In the genomic region with DNA sequence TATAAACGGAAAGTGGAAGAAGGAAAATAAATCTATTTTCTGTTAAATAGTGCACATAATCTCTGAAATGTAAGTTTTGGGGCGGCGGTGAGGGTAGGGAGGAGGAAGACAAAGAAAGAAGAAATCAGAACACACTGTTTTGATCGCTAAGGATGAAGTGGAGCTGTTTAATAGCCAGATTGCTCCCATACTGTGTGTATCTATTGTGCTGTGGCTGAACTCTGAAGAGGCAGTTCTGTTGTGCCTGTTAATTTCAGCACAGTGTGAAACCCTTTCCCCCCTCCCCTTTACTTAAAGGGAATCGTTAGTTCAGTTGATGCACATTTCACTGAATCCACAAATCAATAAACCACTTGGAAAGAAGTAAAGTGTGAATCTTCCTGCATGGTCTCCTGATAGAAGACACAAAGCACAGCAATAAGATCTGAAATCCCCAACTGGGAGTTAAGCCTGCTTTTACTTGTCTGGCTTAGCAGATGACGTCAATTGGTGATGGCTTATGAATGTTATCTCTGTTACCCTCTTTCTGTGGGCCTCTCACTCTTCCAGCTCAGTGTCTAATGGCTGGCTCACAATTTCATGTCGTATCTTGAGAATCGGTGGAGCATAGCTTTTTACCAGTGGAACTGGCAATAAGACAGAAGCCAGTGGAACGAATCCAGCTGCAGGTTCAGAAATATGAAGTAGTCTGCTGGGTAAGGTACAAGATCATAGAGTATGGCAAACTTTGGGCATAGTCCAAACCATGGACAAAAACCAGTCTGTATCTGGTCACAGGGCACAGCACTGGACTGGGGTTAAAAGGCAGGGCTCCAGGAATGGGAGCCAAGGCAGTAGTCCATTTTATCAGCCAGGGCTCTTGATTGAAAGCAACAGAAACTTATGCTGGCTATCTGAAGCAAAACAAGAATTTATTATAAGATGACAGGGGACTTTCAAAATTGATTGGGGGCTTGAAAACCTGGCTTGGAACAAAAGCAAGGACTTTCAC, we compare ENCODE assay signal across 15 cellular contexts.
DNase-seq lines count a peak whose midpoint lies in the region; ATAC-seq and TF ChIP-seq lines count a peak whose summit lies in the region.
"Had no signal": no experiment of that assay in that cellular context is flagged by ENCODE, and none has a peak within 500 bp of the region (broad histone marks: within the 10 kb centered on the region; RNA-seq: fewer than 3 reads in every experiment).

No MANE protein-coding gene starts in this region.

- ATAC-seq in upper lobe of right lung (no peak), GM21515 (IDR thresholded peaks at IDR 0.05; ENCODE audit: unreplicated experiment) (no peak), GM21737 (IDR thresholded peaks at IDR 0.05; ENCODE audit: unreplicated experiment) (no peak)
- ATAC-seq: activated CD8-positive, alpha-beta memory T cell treated with anti-CD3 and anti-CD28 coated beads, Interleukin-2, amount 10 ng/mL, durations not matched to agents 7 days and 5 days had no signal

- no peak for TF ChIP-seq CTCF in mesothelial cell of epicardium (IDR thresholded peaks at IDR 0.05; ENCODE audit: unreplicated experiment)
- TF ChIP-seq CTCF in upper lobe of right lung (IDR thresholded peaks at IDR 0.05), result no peak

- H3K4me1 ChIP-seq in upper lobe of right lung, result no peaks in the 10 kb centered on the region
- H3K4me1 ChIP-seq: pancreas, SJSA1, uterus had no signal

- H3K36me3 Mint-ChIP-seq in mesothelial cell of epicardium, result no peaks in the 10 kb centered on the region
- H3K36me3 Mint-ChIP-seq: activated CD8-positive, alpha-beta memory T cell treated with anti-CD3 and anti-CD28 coated beads, Interleukin-2, amount 10 ng/mL, durations not matched to agents 7 days and 5 days; activated naive CD4-positive, alpha-beta T cell treated with anti-CD3 and anti-CD28 coated beads, Interleukin-2, amount 50 U/mL, for 24 hours had no signal

- no peaks in the 10 kb centered on the region for H3K36me3 ChIP-seq in upper lobe of right lung
- H3K36me3 ChIP-seq: pancreas, SJSA1, uterus had no signal

- peaks cover 20% of the 10 kb centered on the region for H3K4me1 Mint-ChIP-seq in mesothelial cell of epicardium
- H3K4me1 Mint-ChIP-seq: activated CD8-positive, alpha-beta memory T cell treated with anti-CD3 and anti-CD28 coated beads, Interleukin-2, amount 10 ng/mL, durations not matched to agents 7 days and 5 days; activated naive CD4-positive, alpha-beta T cell treated with anti-CD3 and anti-CD28 coated beads, Interleukin-2, amount 50 U/mL, for 24 hours had no signal

- peak overlapping the region; percentile 87 for H3K27ac Mint-ChIP-seq in mesothelial cell of epicardium
- H3K27ac Mint-ChIP-seq: activated CD8-positive, alpha-beta memory T cell treated with anti-CD3 and anti-CD28 coated beads, Interleukin-2, amount 10 ng/mL, durations not matched to agents 7 days and 5 days; activated naive CD4-positive, alpha-beta T cell treated with anti-CD3 and anti-CD28 coated beads, Interleukin-2, amount 50 U/mL, for 24 hours had no signal

- no peaks in the 10 kb centered on the region for H3K27me3 Mint-ChIP-seq in mesothelial cell of epicardium (ENCODE audit: low read depth)
- H3K27me3 Mint-ChIP-seq: activated CD8-positive, alpha-beta memory T cell treated with anti-CD3 and anti-CD28 coated beads, Interleukin-2, amount 10 ng/mL, durations not matched to agents 7 days and 5 days; activated naive CD4-positive, alpha-beta T cell treated with anti-CD3 and anti-CD28 coated beads, Interleukin-2, amount 50 U/mL, for 24 hours had no signal

- peak; percentile 13 for DNase-seq in COLO829 (ENCODE audit: low spot score)
- DNase-seq in NCI-H345 treated with DMSO at 0.1 percent for 48 hours (lab: John Stamatoyannopoulos, UW; ENCODE audit: unreplicated experiment), result peak; percentile 93
- DNase-seq in epithelial cell of prostate (ENCODE audit: low read depth, low spot score), result peak; percentile 2
- no peak for DNase-seq in mesothelial cell of epicardium (ENCODE audit: low spot score in 2 of 2, unreplicated experiment in 2 of 2)
- DNase-seq in upper lobe of right lung, result no peak
- no peak for DNase-seq in stimulated activated CD4-positive, alpha-beta T cell treated with anti-CD3 and anti-CD28 coated beads, Interleukin-4, amount 100 ng/mL, for 4 hours
- DNase-seq: activated CD8-positive, alpha-beta memory T cell treated with anti-CD3 and anti-CD28 coated beads, Interleukin-2, amount 10 ng/mL, durations not matched to agents 7 days and 5 days; cerebellar nuclear complex; NCI-H1048; pancreas; uterus had no signal

- no peaks in the 10 kb centered on the region for H3K9me3 Mint-ChIP-seq in mesothelial cell of epicardium
- H3K9me3 Mint-ChIP-seq: activated naive CD4-positive, alpha-beta T cell treated with anti-CD3 and anti-CD28 coated beads, Interleukin-2, amount 50 U/mL, for 24 hours had no signal

- H3K4me3 ChIP-seq in upper lobe of right lung, result no peak overlapping the region
- H3K4me3 ChIP-seq: pancreas, SJSA1, uterus had no signal

- intact Hi-C loops in upper lobe of right lung (cut with DNase I), result no loop called here

- no peaks in the 10 kb centered on the region for H3K9me3 ChIP-seq in upper lobe of right lung
- H3K9me3 ChIP-seq: pancreas, uterus had no signal

- no peak overlapping the region for H3K27ac ChIP-seq in epithelial cell of prostate
- H3K27ac ChIP-seq in upper lobe of right lung, result no peak overlapping the region
- H3K27ac ChIP-seq: pancreas, SJSA1, uterus had no signal

- H3K4me3 Mint-ChIP-seq in mesothelial cell of epicardium, result no peak overlapping the region
- H3K4me3 Mint-ChIP-seq: activated CD8-positive, alpha-beta memory T cell treated with anti-CD3 and anti-CD28 coated beads, Interleukin-2, amount 10 ng/mL, durations not matched to agents 7 days and 5 days; activated naive CD4-positive, alpha-beta T cell treated with anti-CD3 and anti-CD28 coated beads, Interleukin-2, amount 50 U/mL, for 24 hours had no signal

- H3K27me3 ChIP-seq in upper lobe of right lung, result no peaks in the 10 kb centered on the region
- H3K27me3 ChIP-seq: pancreas, SJSA1, uterus had no signal

Comparison
In these comparisons a context has a peak if more than half of its experiments do, and no peak if none do; other contexts are left out.
1. DNase-seq: peak in COLO829 (single experiment), NCI-H345 treated with DMSO at 0.1 percent for 48 hours (single experiment) and epithelial cell of prostate (single experiment); none in mesothelial cell of epicardium (0 of 2), upper lobe of right lung (single experiment) and stimulated activated CD4-positive, alpha-beta T cell treated with anti-CD3 and anti-CD28 coated beads, Interleukin-4, amount 100 ng/mL, for 4 hours (0 of 2).